ENCODE assay signal across 8 cellular contexts in genomic region chr14:101963611-101964296, GRCh38. TPM values are rescaled to one million over a fixed set of nuclear protein-coding genes. Genes with fewer than 3 reads are reported as not detected.
A peak's percentile ranks its signal among the peaks of the same experiment; 100 is the strongest.
DNase-seq lines count a peak whose midpoint lies in the region; ATAC-seq, FAIRE-seq and TF ChIP-seq lines count a peak whose summit lies in the region.

No MANE protein-coding gene starts in this region.

- peak overlapping the region; percentile 49 for H3K9ac ChIP-seq in HepG2 (ENCODE audit: insufficient read depth, low read depth, low read length)

- H3K4me1 ChIP-seq in HepG2 (ENCODE audit: insufficient read depth, low read length), result peaks cover 80% of the 10 kb centered on the region
- H3K4me1 ChIP-seq in tibial artery, result peaks cover 0 to 57% (median 16%) of the 10 kb centered on the region in 4 donors

- no peak overlapping the region for H3K27ac ChIP-seq in HepG2 (ENCODE audit: extremely low read length, insufficient read depth, low read length)
- H3K27ac ChIP-seq in tibial artery, result peak overlapping the region; percentile 51 to 97

- no TSS peak for BruUV-seq in HepG2 (replicated peaks; lab: Mats Ljungman, UMichigan)

- no peak for DNase-seq in activated T-cell treated with anti-CD3 and anti-CD28 coated beads, Interleukin-2, amount 50 U/mL, for 24 hours
- DNase-seq in activated T-cell treated with anti-CD3 and anti-CD28 coated beads, Interleukin-2, amount 50 U/mL, for 1 hour, result no peak
- DNase-seq in activated naive CD8-positive, alpha-beta T cell treated with anti-CD3 and anti-CD28 coated beads for 36 hours, result no peak
- DNase-seq in HepG2 (ENCODE audit: low spot score), result no peak
- DNase-seq in tibial artery, result peak in 1 of 2 donors; percentile 59
- DNase-seq in NCI-H526 (lab: John Stamatoyannopoulos, UW), result no peak
- DNase-seq in EL, result no peak

- H3K27ac Mint-ChIP-seq in activated T-cell treated with anti-CD3 and anti-CD28 coated beads, Interleukin-2, amount 50 U/mL, for 24 hours, result peak overlapping the region; percentile 88
- peak overlapping the region; percentile 65 for H3K27ac Mint-ChIP-seq in activated naive CD8-positive, alpha-beta T cell treated with anti-CD3 and anti-CD28 coated beads for 36 hours

- no peak for FAIRE-seq in HepG2 (lab: Jason Lieb, UNC)

- POLR2A ChIA-PET in HepG2 (lab: Yijun Ruan, JAX), result interaction anchor here (0.9 kb wide), 1 partner anchor 8 kb away, joined by 3 read pairs; no protein-coding TSS in a partner anchor

- intact Hi-C loops in HepG2 (cut with micrococcal nuclease; ENCODE audit: unreplicated experiment), result loop anchor here (2.0 to 5.0 kb wide), 2 partner anchors 123 to 359 kb away; partner anchors contain the start of gene HSP90AA1
- intact Hi-C loops in tibial artery (cut with DNase I; ENCODE audit: low total_unique reads), result loop anchor here (5.0 to 10.0 kb wide), 3 partner anchors 124 to 256 kb away; partner anchors contain the start of genes HSP90AA1 and PPP2R5C

- H3K9me3 Mint-ChIP-seq in activated T-cell treated with anti-CD3 and anti-CD28 coated beads, Interleukin-2, amount 50 U/mL, for 24 hours, result no peaks in the 10 kb centered on the region
- no peaks in the 10 kb centered on the region for H3K9me3 Mint-ChIP-seq in activated naive CD8-positive, alpha-beta T cell treated with anti-CD3 and anti-CD28 coated beads for 36 hours

- peak overlapping the region; percentile 31 to 67 (median 48); a peak in 5 of 6 replicates for H3K4me3 ChIP-seq in HepG2 (replicated peaks in 1 of 3; ENCODE audit: insufficient read depth in 1 of 3, low read depth in 2 of 3, low read length in 3 of 3)
- peak overlapping the region; percentile 74 to 99 for H3K4me3 ChIP-seq in tibial artery

- TF ChIP-seq POLR2A in HepG2 (IDR thresholded peaks at IDR 0.05; ENCODE audit: insufficient read depth in 1 of 2, low read depth in 2 of 2, low read length in 2 of 2), result no peak

- peaks cover 12% of the 10 kb centered on the region for H4K20me1 ChIP-seq in HepG2 (ENCODE audit: insufficient read depth, low read length)

- no peak for TF ChIP-seq RAD21 in HepG2 (CRISPR knock-in tag; IDR thresholded peaks at IDR 0.05)

- peaks cover 44% of the 10 kb centered on the region for H3K79me2 ChIP-seq in HepG2 (ENCODE audit: insufficient read depth, low read length)

- H3K36me3 Mint-ChIP-seq in activated T-cell treated with anti-CD3 and anti-CD28 coated beads, Interleukin-2, amount 50 U/mL, for 24 hours (ENCODE audit: low read depth), result peaks cover 27% of the 10 kb centered on the region
- H3K36me3 Mint-ChIP-seq in activated naive CD8-positive, alpha-beta T cell treated with anti-CD3 and anti-CD28 coated beads for 36 hours, result peaks cover 4% of the 10 kb centered on the region

- in situ Hi-C loops in HepG2 (cut with HindIII; ENCODE audit: extremely low pct_ligation_motif_present, low pct_unique_long_range_greater_than_20kb), result loop anchor here (5.0 kb wide), 2 partner anchors 134 to 354 kb away; partner anchors contain the start of gene ZNF839

- peak overlapping the region; percentile 91 for H2AFZ ChIP-seq in HepG2 (ENCODE audit: low read length)

- H3K4me2 ChIP-seq in HepG2 (ENCODE audit: low read depth, low read length), result peak overlapping the region; percentile 87

- no peak for ATAC-seq in HepG2
- ATAC-seq in HG03565 (IDR thresholded peaks at IDR 0.05; ENCODE audit: unreplicated experiment), result no peak

- CTCF ChIA-PET in HepG2 (lab: Yijun Ruan, JAX; ENCODE audit: low intra/inter-chr PET ratio, low total read pairs), result no interaction called here

- peaks cover 41% of the 10 kb centered on the region for H3K4me1 Mint-ChIP-seq in activated T-cell treated with anti-CD3 and anti-CD28 coated beads, Interleukin-2, amount 50 U/mL, for 24 hours (ENCODE audit: low read depth)
- peaks cover 38% of the 10 kb centered on the region for H3K4me1 Mint-ChIP-seq in activated naive CD8-positive, alpha-beta T cell treated with anti-CD3 and anti-CD28 coated beads for 36 hours

- TF ChIP-seq EP300 in HepG2 (IDR thresholded peaks at IDR 0.05; ENCODE audit: low read depth in 2 of 2, low read length in 2 of 2) (no peak), HepG2 (CRISPR knock-in tag; IDR thresholded peaks at IDR 0.05; ENCODE audit: borderline replicate concordance) (no peak)

- 83% methylated on average over 17 of the region's 21 CpGs for WGBS in HepG2 (ENCODE audit: low lambda C conversion rate)

- H3K9me3 ChIP-seq in HepG2 (ENCODE audit: low read length), result no peaks in the 10 kb centered on the region
- H3K9me3 ChIP-seq in tibial artery, result no peaks in the 10 kb centered on the region

- peak overlapping the region; percentile 74 for H3K4me3 Mint-ChIP-seq in activated T-cell treated with anti-CD3 and anti-CD28 coated beads, Interleukin-2, amount 50 U/mL, for 24 hours
- H3K4me3 Mint-ChIP-seq in activated naive CD8-positive, alpha-beta T cell treated with anti-CD3 and anti-CD28 coated beads for 36 hours, result peak overlapping the region; percentile 75

- no peaks in the 10 kb centered on the region for H3K27me3 Mint-ChIP-seq in activated T-cell treated with anti-CD3 and anti-CD28 coated beads, Interleukin-2, amount 50 U/mL, for 24 hours
- H3K27me3 Mint-ChIP-seq in activated naive CD8-positive, alpha-beta T cell treated with anti-CD3 and anti-CD28 coated beads for 36 hours, result peaks cover 5% of the 10 kb centered on the region

- H3K36me3 ChIP-seq in HepG2 (replicated peaks in 1 of 2; ENCODE audit: control insufficient read depth in 1 of 2, insufficient read depth in 2 of 2, low read length in 2 of 2) (peaks cover 0 to 10% of the 10 kb centered on the region in 2 experiments; a peak in 2 of 5 replicates), tibial artery (no peaks in the 10 kb centered on the region)

- TF ChIP-seq CTCF in HepG2 (CRISPR knock-in tag; IDR thresholded peaks at IDR 0.05), result no peak
- TF ChIP-seq CTCF in tibial artery (IDR thresholded peaks at IDR 0.05), result no peak

- no peaks in the 10 kb centered on the region; a peak in 1 of 5 replicates for H3K27me3 ChIP-seq in HepG2 (ENCODE audit: control insufficient read depth in 1 of 2, insufficient read depth in 2 of 2, low read length in 2 of 2)
- no peaks in the 10 kb centered on the region for H3K27me3 ChIP-seq in tibial artery

TF ChIP-seq in HepG2, 621 proteins besides CTCF, POLR2A, EP300 and RAD21:
- TF ChIP-seq CREB1 (IDR thresholded peaks at IDR 0.05) (no peak), CREB1 (CRISPR knock-in tag; IDR thresholded peaks at IDR 0.05) (no peak), ZNF782 (CRISPR knock-in tag; IDR thresholded peaks at IDR 0.05; ENCODE audit: borderline replicate concordance) (no peak), THAP7 (CRISPR knock-in tag; IDR thresholded peaks at IDR 0.05) (peak; percentile 10; the same call in 1 of the 2 replicates), ZBTB20 (CRISPR knock-in tag; IDR thresholded peaks at IDR 0.05; ENCODE audit: borderline replicate concordance, low read depth) (no peak), CSRNP1 (CRISPR knock-in tag; IDR thresholded peaks at IDR 0.05) (0 out of 2 replicates have a peak, but pooled peaks have one; percentile 1)

RNA-seq across cellular contexts. Expression of gene DYNC1H1, which starts 0.6 kb away (rescaled TPM):
- 100 to 1,000 TPM; 216 to 227 TPM for total RNA-seq in activated naive CD8-positive, alpha-beta T cell treated with anti-CD3 and anti-CD28 coated beads for 36 hours
- total RNA-seq in HepG2 (2016; rRNA removed; fragmentation: Illumina TruSeq; extraction: Trizol), result 239 and 386 TPM in 2 replicates
- 33.0 and 38.5 TPM in 2 replicates for total RNA-seq in HepG2 (2016; cell fraction: cytosol; rRNA removed; fragmentation: Illumina TruSeq; extraction: Trizol; ENCODE audit: low read depth)
- 231 and 328 TPM in 2 replicates for total RNA-seq in HepG2 (2016; cell fraction: insoluble cytoplasmic fraction; rRNA removed; fragmentation: Illumina TruSeq; extraction: Trizol)
- 57.3 and 69.8 TPM in 2 replicates for total RNA-seq in HepG2 (2016; cell fraction: membrane; rRNA removed; fragmentation: Illumina TruSeq; extraction: Trizol)
- total RNA-seq in HepG2 (2016; cell fraction: nucleus; rRNA removed; fragmentation: Illumina TruSeq; extraction: Trizol), result 296 and 345 TPM in 2 replicates
- polyA plus RNA-seq in HepG2 (2011; rRNA removed), result 74.4 and 102 TPM in 2 replicates
- polyA plus RNA-seq in HepG2 (2011; cell fraction: cytosol; rRNA removed), result 102 and 115 TPM in 2 replicates
- 192 and 221 TPM in 2 replicates for polyA plus RNA-seq in HepG2 (2011; cell fraction: nucleus; rRNA removed)
- 126 and 135 TPM in 2 replicates for polyA plus RNA-seq in HepG2 (2012)
- polyA plus RNA-seq in HepG2 (2016; cell fraction: cytosol; fragmentation: Illumina TruSeq; extraction: Trizol; ENCODE audit: low read depth), result 11.1 and 13.5 TPM in 2 replicates
- 132 and 159 TPM in 2 replicates for polyA plus RNA-seq in HepG2 (2016; cell fraction: insoluble cytoplasmic fraction; fragmentation: Illumina TruSeq; extraction: Trizol; ENCODE audit: low read depth)
- polyA plus RNA-seq in HepG2 (2016; cell fraction: membrane; fragmentation: Illumina TruSeq; extraction: Trizol; ENCODE audit: low read depth), result 18.9 and 22.7 TPM in 2 replicates
- polyA plus RNA-seq in HepG2 (2016; cell fraction: nucleus; fragmentation: Illumina TruSeq; extraction: Trizol; ENCODE audit: insufficient read depth, low read depth), result 236 and 267 TPM in 2 replicates
- polyA minus RNA-seq in HepG2 (2011; rRNA and poly(A)+ RNA removed; ENCODE audit: low replicate concordance), result 411 and 518 TPM in 2 replicates
- polyA minus RNA-seq in HepG2 (2011; cell fraction: cytosol; rRNA and poly(A)+ RNA removed), result 317 and 327 TPM in 2 replicates
- polyA minus RNA-seq in HepG2 (2011; cell fraction: nucleus; rRNA and poly(A)+ RNA removed), result 190 and 258 TPM in 2 replicates
